Comparison of ENCODE assay signal across 25 cellular contexts in the genomic region with DNA sequence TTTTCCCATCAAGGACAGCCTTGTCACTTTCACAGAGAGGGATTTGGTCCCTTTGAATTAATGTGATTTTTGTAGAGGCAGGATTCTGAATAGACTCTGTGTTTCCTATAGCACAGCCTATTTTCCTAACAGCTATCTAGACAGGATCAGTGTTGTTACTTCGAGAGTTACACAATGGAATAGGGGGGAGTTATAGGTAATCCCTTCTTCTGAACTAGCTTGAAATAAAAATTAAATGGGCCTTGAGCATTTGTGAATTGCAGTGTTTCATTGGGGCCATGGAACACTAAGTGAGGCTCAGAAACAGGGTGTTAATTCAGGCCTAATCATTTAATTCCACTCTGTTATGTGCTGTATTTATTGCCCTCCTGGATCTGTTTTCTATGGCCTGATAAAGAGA.
"Had no signal": no experiment of that assay in that cellular context is flagged by ENCODE, and none has a peak within 500 bp of the region (broad histone marks: within the 10 kb centered on the region; RNA-seq: fewer than 3 reads in every experiment).

No MANE protein-coding gene starts in this region.

- H3K27ac ChIP-seq: lower lobe of right lung, ovary, psoas muscle, skin epidermis, suprapubic skin, transverse colon, upper lobe of right lung, vagina had no signal

- H3K4me3 ChIP-seq: lower lobe of right lung, ovary, psoas muscle, skin epidermis, suprapubic skin, transverse colon, upper lobe of right lung, vagina had no signal

- H3K27ac Mint-ChIP-seq: effector memory CD8-positive, alpha-beta T cell; naive thymus-derived CD8-positive, alpha-beta T cell; stimulated activated naive CD8-positive, alpha-beta T cell treated with anti-CD3 and anti-CD28 coated beads, Interleukin-15, amount 100 ng/mL, for 72 hours had no signal

- H3K36me3 ChIP-seq: lower lobe of right lung, ovary, suprapubic skin, transverse colon, upper lobe of right lung, vagina had no signal

- H3K9me3 Mint-ChIP-seq: effector memory CD8-positive, alpha-beta T cell; naive thymus-derived CD8-positive, alpha-beta T cell; stimulated activated naive CD8-positive, alpha-beta T cell treated with anti-CD3 and anti-CD28 coated beads, Interleukin-15, amount 100 ng/mL, for 72 hours had no signal

- ATAC-seq: effector memory CD8-positive, alpha-beta T cell; left ventricle myocardium superior; lower lobe of right lung; naive thymus-derived CD8-positive, alpha-beta T cell; psoas muscle; right cardiac atrium; stimulated activated naive CD8-positive, alpha-beta T cell treated with anti-CD3 and anti-CD28 coated beads, Interleukin-15, amount 100 ng/mL, for 72 hours; upper lobe of right lung had no signal

- H3K36me3 Mint-ChIP-seq: naive thymus-derived CD8-positive, alpha-beta T cell had no signal

- H3K9me3 ChIP-seq: lower lobe of right lung, ovary, psoas muscle, suprapubic skin, transverse colon, upper lobe of right lung, vagina had no signal

- H3K4me1 Mint-ChIP-seq: naive thymus-derived CD8-positive, alpha-beta T cell had no signal

- H3K4me3 Mint-ChIP-seq: effector memory CD8-positive, alpha-beta T cell; naive thymus-derived CD8-positive, alpha-beta T cell; stimulated activated naive CD8-positive, alpha-beta T cell treated with anti-CD3 and anti-CD28 coated beads, Interleukin-15, amount 100 ng/mL, for 72 hours had no signal

- H3K27me3 ChIP-seq: ovary, suprapubic skin, transverse colon, upper lobe of right lung, vagina had no signal

- H3K4me1 ChIP-seq: lower lobe of right lung, psoas muscle, transverse colon, upper lobe of right lung had no signal

- DNase-seq: cortex of kidney; effector memory CD8-positive, alpha-beta T cell; erythroblast; hypothalamus; left ventricle myocardium superior; lower lobe of right lung; naive thymus-derived CD8-positive, alpha-beta T cell; occipital lobe; ovary; posterior cingulate gyrus; psoas muscle; right cardiac atrium; stimulated activated CD4-positive, alpha-beta T cell treated with anti-CD3 and anti-CD28 coated beads, Interleukin-1b, Interleukin-23, amount 100 ng/mL, for 48 hours; stimulated activated CD4-positive, alpha-beta T cell treated with anti-CD3 and anti-CD28 coated beads, Interleukin-4, amount 100 ng/mL, for 1 hour; stimulated activated CD8-positive, alpha-beta memory T cell treated with anti-CD3 and anti-CD28 coated beads, Interleukin-4, amount 100 ng/mL, for 48 hours; stimulated activated naive CD4-positive, alpha-beta T cell; stimulated activated naive CD8-positive, alpha-beta T cell treated with anti-CD3 and anti-CD28 coated beads, Interleukin-15, amount 100 ng/mL, for 72 hours; transverse colon; upper lobe of right lung had no signal

- FAIRE-seq: endometrium, frontal cortex, keratinocyte had no signal
